Comparison of ENCODE assay signal across 19 cellular contexts in the genomic region with DNA sequence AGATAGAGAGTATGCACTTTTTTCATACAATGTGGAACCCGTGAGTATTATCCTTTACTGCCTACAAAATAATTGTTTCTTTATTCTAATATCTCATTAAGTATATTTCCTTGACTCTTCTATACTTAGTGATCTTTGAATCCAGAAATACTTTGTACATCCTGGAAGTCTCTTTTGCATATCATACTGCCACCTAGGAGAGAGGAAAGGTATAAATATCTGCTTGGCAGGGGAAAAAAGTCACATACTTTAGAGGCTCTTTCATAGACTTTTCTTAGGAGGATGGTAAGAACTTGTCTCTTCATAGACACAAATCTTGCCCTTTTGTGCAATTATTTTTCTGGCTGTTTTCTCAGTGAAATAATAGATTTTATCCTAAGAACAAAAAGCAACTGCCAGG.
DNase-seq lines count a peak whose midpoint lies in the region; ATAC-seq and TF ChIP-seq lines count a peak whose summit lies in the region.
"Had no signal": no experiment of that assay in that cellular context is flagged by ENCODE, and none has a peak within 500 bp of the region (broad histone marks: within the 10 kb centered on the region; RNA-seq: fewer than 3 reads in every experiment).

No MANE protein-coding gene starts in this region.

- H3K4me3 Mint-ChIP-seq in activated CD8-positive, alpha-beta T cell treated with anti-CD3 and anti-CD28 coated beads for 36 hours = no peak overlapping the region
- H3K4me3 Mint-ChIP-seq: CD14-positive monocyte, HFFc6 had no signal

- no peaks in the 10 kb centered on the region for H4K20me1 ChIP-seq in OCI-LY1 (ENCODE audit: insufficient read depth, low read length)

- no peaks in the 10 kb centered on the region for H3K27me3 Mint-ChIP-seq in activated CD8-positive, alpha-beta T cell treated with anti-CD3 and anti-CD28 coated beads for 36 hours

- H3F3A ChIP-seq in OCI-LY1 (ENCODE audit: insufficient read depth, low read length) = no peaks in the 10 kb centered on the region

- TF ChIP-seq POLR2A in esophagus muscularis mucosa (IDR thresholded peaks at IDR 0.05; ENCODE audit: low read depth) (no peak), ovary (IDR thresholded peaks at IDR 0.05) (no peak)

- DNase-seq in HT-29 (ENCODE audit: low spot score) = peak; percentile 27
- DNase-seq in esophagus muscularis mucosa (ENCODE audit: extremely low spot score) = no peak
- no peak for DNase-seq in psoas muscle
- DNase-seq in activated CD8-positive, alpha-beta T cell treated with anti-CD3 and anti-CD28 coated beads for 36 hours = no peak
- DNase-seq in heart right ventricle = no peak
- DNase-seq in ovary = no peak
- DNase-seq: activated CD4-positive, alpha-beta T cell treated with anti-CD3 and anti-CD28 coated beads, Interleukin-2, amount 50 U/mL, for 1 hour; activated T-cell treated with anti-CD3 and anti-CD28 coated beads, Interleukin-2, amount 50 U/mL, for 48 hours; effector CD4-positive, alpha-beta T cell; HFFc6; hippocampal formation; left cardiac atrium; NCI-H1694 treated with DMSO at 0.1 percent for 48 hours; NCI-H510A; posterior cingulate gyrus; tibial artery had no signal

- POLR2A ChIA-PET in activated CD8-positive, alpha-beta T cell treated with anti-CD3 and anti-CD28 coated beads for 36 hours (lab: Charles Lee) = no interaction called here

- H3K9me3 ChIP-seq in OCI-LY1 (ENCODE audit: low read length) (no peaks in the 10 kb centered on the region), esophagus muscularis mucosa (no peaks in the 10 kb centered on the region), psoas muscle (no peaks in the 10 kb centered on the region), heart right ventricle (peaks cover 0 to 4% (median 0%) of the 10 kb centered on the region in 11 donors), ovary (no peaks in the 10 kb centered on the region)
- H3K9me3 ChIP-seq: tibial artery had no signal

- no peaks in the 10 kb centered on the region for H3K36me3 Mint-ChIP-seq in activated CD8-positive, alpha-beta T cell treated with anti-CD3 and anti-CD28 coated beads for 36 hours (ENCODE audit: low read depth)
- H3K36me3 Mint-ChIP-seq: CD14-positive monocyte had no signal

- no peak overlapping the region for H3K9ac ChIP-seq in OCI-LY1 (ENCODE audit: low read length)

- no peaks in the 10 kb centered on the region for H3K79me2 ChIP-seq in OCI-LY1 (ENCODE audit: insufficient read depth, low read length)

- TF ChIP-seq CTCF in OCI-LY1 (IDR thresholded peaks at IDR 0.05; ENCODE audit: low read length) (peak; percentile 32; the same call in 1 of the 2 replicates), esophagus muscularis mucosa (IDR thresholded peaks at IDR 0.05) (peak in 2 of 3 experiments; percentile 23 to 33), psoas muscle (IDR thresholded peaks at IDR 0.05) (peak; percentile 31), heart right ventricle (IDR thresholded peaks at IDR 0.05) (peak in 3 of 9 donors; percentile 9 to 28 (median 20)), ovary (IDR thresholded peaks at IDR 0.05) (no peak)
- no peak for TF ChIP-seq CTCF in activated CD8-positive, alpha-beta T cell treated with anti-CD3 and anti-CD28 coated beads for 36 hours (IDR thresholded peaks at IDR 0.05)

- ATAC-seq in psoas muscle (peak in 1 of 4 donors; percentile 52), heart right ventricle (no peak)
- ATAC-seq in activated CD8-positive, alpha-beta T cell treated with anti-CD3 and anti-CD28 coated beads for 36 hours = no peak
- ATAC-seq: left cardiac atrium had no signal

- intact Hi-C loops in esophagus muscularis mucosa (cut with DNase I) = no loop called here
- intact Hi-C loops in psoas muscle (cut with DNase I) = no loop called here
- intact Hi-C loops in activated CD8-positive, alpha-beta T cell treated with anti-CD3 and anti-CD28 coated beads for 36 hours (cut with micrococcal nuclease) = no loop called here
- intact Hi-C loops in heart right ventricle (cut with DNase I) = no loop called here
- intact Hi-C loops in ovary (cut with DNase I) = no loop called here

- H3K9me2 ChIP-seq in OCI-LY1 (ENCODE audit: low read depth, low read length) = no peaks in the 10 kb centered on the region

- no peaks in the 10 kb centered on the region for H3K4me1 Mint-ChIP-seq in activated CD8-positive, alpha-beta T cell treated with anti-CD3 and anti-CD28 coated beads for 36 hours (ENCODE audit: low read depth)
- H3K4me1 Mint-ChIP-seq: CD14-positive monocyte had no signal

- H2AFZ ChIP-seq in OCI-LY1 (ENCODE audit: low read length) = no peak overlapping the region

- H3K27ac Mint-ChIP-seq in activated CD8-positive, alpha-beta T cell treated with anti-CD3 and anti-CD28 coated beads for 36 hours = no peak overlapping the region
- H3K27ac Mint-ChIP-seq: CD14-positive monocyte, HFFc6 had no signal

- H3K4me1 ChIP-seq in OCI-LY1 (ENCODE audit: insufficient read depth, low read length, severe bottlenecking) (no peaks in the 10 kb centered on the region), esophagus muscularis mucosa (no peaks in the 10 kb centered on the region), psoas muscle (no peaks in the 10 kb centered on the region), heart right ventricle (no peaks in the 10 kb centered on the region), ovary (ENCODE audit: insufficient read depth) (no peaks in the 10 kb centered on the region)
- H3K4me1 ChIP-seq: tibial artery had no signal

- no peaks in the 10 kb centered on the region for H3K27me3 ChIP-seq in OCI-LY1 (ENCODE audit: insufficient read depth, low read length)
- H3K27me3 ChIP-seq in esophagus muscularis mucosa = no peaks in the 10 kb centered on the region
- no peaks in the 10 kb centered on the region for H3K27me3 ChIP-seq in psoas muscle (ENCODE audit: insufficient read depth in 3 of 3, low read length in 2 of 3)
- H3K27me3 ChIP-seq in heart right ventricle = no peaks in the 10 kb centered on the region
- H3K27me3 ChIP-seq in ovary = no peaks in the 10 kb centered on the region
- H3K27me3 ChIP-seq: cardiac muscle cell, tibial artery had no signal

- no peak overlapping the region for H3K4me2 ChIP-seq in OCI-LY1 (ENCODE audit: low read length)

- CTCF ChIA-PET in activated CD8-positive, alpha-beta T cell treated with anti-CD3 and anti-CD28 coated beads for 36 hours (lab: Charles Lee) = interaction anchor here (0.8 kb wide), 1 partner anchor 12 kb away, joined by 3 read pairs; no protein-coding TSS in a partner anchor

- H3K27ac ChIP-seq in OCI-LY1 (ENCODE audit: low read depth, low read length, poor library complexity, severe bottlenecking) (no peak overlapping the region), esophagus muscularis mucosa (replicated peaks in 1 of 4) (no peak overlapping the region), psoas muscle (no peak overlapping the region), heart right ventricle (no peak overlapping the region), ovary (no peak overlapping the region)
- H3K27ac ChIP-seq: cardiac muscle cell, tibial artery had no signal

- TF ChIP-seq EP300 in esophagus muscularis mucosa (IDR thresholded peaks at IDR 0.05) (no peak), ovary (IDR thresholded peaks at IDR 0.05) (no peak)

- H3K36me3 ChIP-seq in OCI-LY1 (ENCODE audit: insufficient read depth, low read length) (no peaks in the 10 kb centered on the region), esophagus muscularis mucosa (no peaks in the 10 kb centered on the region), psoas muscle (ENCODE audit: insufficient read depth in 1 of 2, low read depth in 1 of 2) (no peaks in the 10 kb centered on the region), heart right ventricle (no peaks in the 10 kb centered on the region), ovary (no peaks in the 10 kb centered on the region)
- H3K36me3 ChIP-seq: cardiac muscle cell, tibial artery had no signal

- H3K9me3 Mint-ChIP-seq in activated CD8-positive, alpha-beta T cell treated with anti-CD3 and anti-CD28 coated beads for 36 hours = no peaks in the 10 kb centered on the region

- WGBS in esophagus muscularis mucosa = 73% methylated on average over 1 of the region's 1 CpG
- 67 to 73% (median 71%) methylated on average over 1 of the region's 1 CpG for WGBS in psoas muscle, 3 donors
- WGBS in heart right ventricle, 2 donors = 77 to 78% methylated on average over 1 of the region's 1 CpG
- 48 to 58% (median 53%) methylated on average over 1 of the region's 1 CpG for WGBS in ovary, 3 donors

- H3K4me3 ChIP-seq in OCI-LY1 (ENCODE audit: low read depth, low read length, poor library complexity, severe bottlenecking) (no peak overlapping the region), esophagus muscularis mucosa (no peak overlapping the region), psoas muscle (no peak overlapping the region), heart right ventricle (no peak overlapping the region), ovary (no peak overlapping the region)
- H3K4me3 ChIP-seq: cardiac muscle cell, tibial artery had no signal

Comparison
In these comparisons a context has a peak if more than half of its experiments do, and no peak if none do; other contexts are left out.
1. CTCF ChIP-seq: peak in OCI-LY1 (single experiment), esophagus muscularis mucosa (2 of 3) and psoas muscle (single experiment); none in activated CD8-positive, alpha-beta T cell treated with anti-CD3 and anti-CD28 coated beads for 36 hours (single experiment) and ovary (0 of 3).